In the genomic region with DNA sequence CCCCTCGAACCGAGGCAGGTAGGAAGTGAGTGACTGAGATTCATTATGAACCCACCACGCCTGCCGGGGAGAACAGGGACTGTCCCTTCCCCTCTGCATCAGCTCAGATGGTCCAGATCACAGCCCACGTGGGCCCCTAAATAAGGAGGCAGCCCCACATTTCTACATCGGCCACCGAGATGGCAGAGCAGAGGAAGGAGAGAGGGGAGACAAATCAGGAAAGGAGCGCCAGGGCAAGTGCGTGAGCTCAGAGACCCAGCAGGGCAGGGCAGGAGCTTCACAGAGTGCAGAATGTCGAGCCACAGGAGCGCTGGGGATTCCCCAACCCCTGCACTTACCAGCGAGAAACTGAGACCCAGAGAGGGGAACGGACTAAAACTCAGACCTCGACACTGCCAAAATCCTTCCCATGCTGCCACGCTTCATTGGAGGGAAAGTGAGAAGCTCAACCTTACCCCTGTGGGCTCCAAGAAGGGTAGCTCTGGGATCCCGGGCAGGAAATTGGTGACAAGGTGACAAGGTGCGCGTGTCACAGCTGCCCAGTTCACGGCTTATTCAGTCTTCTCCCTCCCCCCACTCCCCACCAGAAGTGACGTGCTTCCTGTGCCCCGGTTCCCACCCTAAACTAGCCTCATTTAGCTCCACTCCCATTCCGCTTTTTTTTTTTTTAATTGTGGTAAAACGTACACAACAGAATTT, we compare ENCODE assay signal across 8 cellular contexts. TPM values are rescaled to one million over a fixed set of nuclear protein-coding genes. Genes with fewer than 3 reads are reported as not detected.
DNase-seq lines count a peak whose midpoint lies in the region; ATAC-seq and TF ChIP-seq lines count a peak whose summit lies in the region.

A gene (minus strand): TSS at position 566 of the 699 bp plus-strand sequence. CDS start 13,942 bp downstream, outside the sequence.

- DNase-seq in NOMO-1 treated with DMSO at 0.1 percent for 48 hours (lab: John Stamatoyannopoulos, UW; ENCODE audit: unreplicated experiment) (peak; percentile 82), left ventricle myocardium superior (peak; percentile 67), H4 (ENCODE audit: low spot score) (no peak), hippocampal formation (lab: John Stamatoyannopoulos, UW) (no peak)
- peak; percentile 84 for DNase-seq in activated T-helper 1 cell treated with anti-CD3 and anti-CD28 coated beads, Interleukin-12 subunit alpha, Interleukin-12 subunit beta, Interleukin-2, Interleukin-4 antibody, amounts not matched to agents 30 ng/mL and 10 ng/mL and 1 ng/mL, durations not matched to agents 14 hours and 24 hours and 36 hours (ENCODE audit: low spot score)
- DNase-seq in stimulated activated CD4-positive, alpha-beta T cell treated with anti-CD3 and anti-CD28 coated beads, Interleukin-15, amount 100 ng/mL, for 1 hour (ENCODE audit: low read depth in 1 of 2, low spot score in 1 of 2) = peak; percentile 60 to 79

- H3K27me3 Mint-ChIP-seq in activated T-helper 1 cell treated with anti-CD3 and anti-CD28 coated beads, Interleukin-12 subunit alpha, Interleukin-12 subunit beta, Interleukin-2, Interleukin-4 antibody, amounts not matched to agents 30 ng/mL and 10 ng/mL and 1 ng/mL, durations not matched to agents 14 hours and 24 hours and 36 hours (ENCODE audit: insufficient read depth) = no peaks in the 10 kb centered on the region

- H3K4me1 Mint-ChIP-seq in activated T-helper 1 cell treated with anti-CD3 and anti-CD28 coated beads, Interleukin-12 subunit alpha, Interleukin-12 subunit beta, Interleukin-2, Interleukin-4 antibody, amounts not matched to agents 30 ng/mL and 10 ng/mL and 1 ng/mL, durations not matched to agents 14 hours and 24 hours and 36 hours (ENCODE audit: low read depth) = peaks cover 91% of the 10 kb centered on the region

- no peaks in the 10 kb centered on the region for H3K9me3 Mint-ChIP-seq in activated T-helper 1 cell treated with anti-CD3 and anti-CD28 coated beads, Interleukin-12 subunit alpha, Interleukin-12 subunit beta, Interleukin-2, Interleukin-4 antibody, amounts not matched to agents 30 ng/mL and 10 ng/mL and 1 ng/mL, durations not matched to agents 14 hours and 24 hours and 36 hours

- peaks cover 13% of the 10 kb centered on the region for H3K36me3 Mint-ChIP-seq in activated T-helper 1 cell treated with anti-CD3 and anti-CD28 coated beads, Interleukin-12 subunit alpha, Interleukin-12 subunit beta, Interleukin-2, Interleukin-4 antibody, amounts not matched to agents 30 ng/mL and 10 ng/mL and 1 ng/mL, durations not matched to agents 14 hours and 24 hours and 36 hours (ENCODE audit: low read depth)

- intact Hi-C loops in activated T-helper 1 cell treated with anti-CD3 and anti-CD28 coated beads, Interleukin-12 subunit alpha, Interleukin-12 subunit beta, Interleukin-2, Interleukin-4 antibody, amounts not matched to agents 30 ng/mL and 10 ng/mL and 1 ng/mL, durations not matched to agents 14 hours and 24 hours and 36 hours (cut with micrococcal nuclease) = loop anchor here (1.0 to 10.0 kb wide), 4 partner anchors 22 to 765 kb away; a partner anchor contains a TSS
- intact Hi-C loops in left ventricle myocardium superior (cut with micrococcal nuclease) = no loop called here

- peak within 1 kb of the TSS; percentile 100 for H3K27ac Mint-ChIP-seq in activated T-helper 1 cell treated with anti-CD3 and anti-CD28 coated beads, Interleukin-12 subunit alpha, Interleukin-12 subunit beta, Interleukin-2, Interleukin-4 antibody, amounts not matched to agents 30 ng/mL and 10 ng/mL and 1 ng/mL, durations not matched to agents 14 hours and 24 hours and 36 hours

- peak within 1 kb of the TSS; percentile 97 for H3K4me3 Mint-ChIP-seq in activated T-helper 1 cell treated with anti-CD3 and anti-CD28 coated beads, Interleukin-12 subunit alpha, Interleukin-12 subunit beta, Interleukin-2, Interleukin-4 antibody, amounts not matched to agents 30 ng/mL and 10 ng/mL and 1 ng/mL, durations not matched to agents 14 hours and 24 hours and 36 hours

- TF ChIP-seq CTCF in GM12873 (IDR thresholded peaks at IDR 0.05; ENCODE audit: insufficient read depth, low read depth, low read length, missing control alignments) = peak; percentile 37

- ATAC-seq in HG02610 (IDR thresholded peaks at IDR 0.05; ENCODE audit: unreplicated experiment) (peak; percentile 54), left ventricle myocardium superior (peak; percentile 89)

RNA-seq across cellular contexts. Expression of the gene that starts here (rescaled TPM):
- total RNA-seq in activated T-helper 1 cell treated with anti-CD3 and anti-CD28 coated beads, Interleukin-12 subunit alpha, Interleukin-12 subunit beta, Interleukin-2, Interleukin-4 antibody, amounts not matched to agents 30 ng/mL and 10 ng/mL and 1 ng/mL, durations not matched to agents 14 hours and 24 hours and 36 hours = 58.3 and 62.1 TPM in 2 replicates
- 30.6 TPM for total RNA-seq in left ventricle myocardium superior
- total RNA-seq in H4 (2014; rRNA removed; shearing (Covaris generic)) = 0.14 TPM in 1 of 2 replicates, not detected in the other

Comparison
In these comparisons a context has a peak if more than half of its experiments do, and no peak if none do; other contexts are left out.
1. RNA of the gene that starts here (total RNA-seq): 58.3 to 62.1 TPM in activated T-helper 1 cell treated with anti-CD3 and anti-CD28 coated beads, Interleukin-12 subunit alpha, Interleukin-12 subunit beta, Interleukin-2, Interleukin-4 antibody, amounts not matched to agents 30 ng/mL and 10 ng/mL and 1 ng/mL, durations not matched to agents 14 hours and 24 hours and 36 hours and 30.6 TPM in left ventricle myocardium superior (single experiment); 0.14 TPM in H4; every median in the first group is over 10 times any median in the second.
2. DNase-seq: peak in NOMO-1 treated with DMSO at 0.1 percent for 48 hours (single experiment), activated T-helper 1 cell treated with anti-CD3 and anti-CD28 coated beads, Interleukin-12 subunit alpha, Interleukin-12 subunit beta, Interleukin-2, Interleukin-4 antibody, amounts not matched to agents 30 ng/mL and 10 ng/mL and 1 ng/mL, durations not matched to agents 14 hours and 24 hours and 36 hours (single experiment), left ventricle myocardium superior (single experiment) and stimulated activated CD4-positive, alpha-beta T cell treated with anti-CD3 and anti-CD28 coated beads, Interleukin-15, amount 100 ng/mL, for 1 hour (2 of 2); none in H4 (single experiment) and hippocampal formation (0 of 2).